ENCODE assay signal across 8 cellular contexts in the genomic region with DNA sequence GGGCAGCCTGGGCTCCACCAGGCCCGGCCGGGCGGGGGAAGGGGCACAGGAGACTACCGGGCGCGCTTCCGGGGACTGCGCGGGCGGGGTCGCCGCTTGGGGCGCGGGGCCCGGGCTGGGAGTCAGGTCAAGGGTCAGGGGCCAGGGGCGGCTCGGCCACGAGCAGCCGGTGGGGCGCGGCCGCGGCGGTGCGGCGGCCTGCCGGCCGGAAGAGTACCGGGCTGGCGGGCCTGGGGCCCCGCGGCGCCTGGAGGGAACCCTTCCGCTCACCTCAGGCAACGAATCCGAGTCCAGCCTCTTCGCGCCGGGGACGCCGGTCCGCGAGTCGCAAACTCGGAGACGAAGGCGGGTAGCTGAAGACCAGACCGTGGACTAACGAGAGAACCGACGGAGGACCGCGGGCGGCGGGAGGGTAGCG. TPM values are rescaled to one million over a fixed set of nuclear protein-coding genes. Genes with fewer than 3 reads are reported as not detected.
DNase-seq lines count a peak whose midpoint lies in the region; ATAC-seq and TF ChIP-seq lines count a peak whose summit lies in the region.

No MANE protein-coding gene starts in this region.

- no peak overlapping the region for H2AFZ ChIP-seq in SU-DHL-6 (ENCODE audit: low read depth, low read length, severe bottlenecking)

- peak; percentile 40 for ATAC-seq in HG02970 (IDR thresholded peaks at IDR 0.05; ENCODE audit: low FRiP score, unreplicated experiment)

- H3K36me3 ChIP-seq in SU-DHL-6 (ENCODE audit: low read length): no peaks in the 10 kb centered on the region
- H3K36me3 ChIP-seq in kidney epithelial cell (ENCODE audit: control insufficient read depth, insufficient read depth, low read length): peaks cover 2% of the 10 kb centered on the region

- H3K9me3 Mint-ChIP-seq in brain: peaks cover 0 to 6% (median 0%) of the 10 kb centered on the region in 5 experiments

- TF ChIP-seq CTCF in SU-DHL-6 (IDR thresholded peaks at IDR 0.05; ENCODE audit: insufficient read depth, low read length, poor library complexity, severe bottlenecking): no peak
- no peak for TF ChIP-seq CTCF in brain (conservative IDR thresholded peaks at IDR 0.05)
- TF ChIP-seq CTCF in kidney epithelial cell (IDR thresholded peaks at IDR 0.05; ENCODE audit: insufficient read depth, low read length, poor library complexity, severe bottlenecking): no peak

- H3K4me2 ChIP-seq in SU-DHL-6 (ENCODE audit: low read depth, low read length, poor library complexity, severe bottlenecking): peak overlapping the region; percentile 85

- peaks cover 65% of the 10 kb centered on the region for H3K4me1 Mint-ChIP-seq in brain

- H3K9me3 ChIP-seq in SU-DHL-6 (ENCODE audit: insufficient read depth, low read length): no peaks in the 10 kb centered on the region

- peaks cover 28% of the 10 kb centered on the region for H4K20me1 ChIP-seq in SU-DHL-6 (ENCODE audit: low read depth, low read length)

- H3K27ac ChIP-seq in SU-DHL-6 (ENCODE audit: low read depth, low read length): peak overlapping the region; percentile 82

- no peaks in the 10 kb centered on the region for H3K9me2 ChIP-seq in SU-DHL-6 (replicated peaks; ENCODE audit: insufficient read depth, low read length)

- H3K27me3 ChIP-seq in SU-DHL-6 (ENCODE audit: low read length) (no peaks in the 10 kb centered on the region), kidney epithelial cell (ENCODE audit: control insufficient read depth, insufficient read depth, low read length) (no peaks in the 10 kb centered on the region)

- DNase-seq in NCI-H1417 (lab: John Stamatoyannopoulos, UW): peak in 2 of 3 experiments; percentile 13 to 65
- DNase-seq in NCI-H1417 treated with DMSO at 0.1 percent for 48 hours (lab: John Stamatoyannopoulos, UW): no peak
- no peak for DNase-seq in kidney epithelial cell (ENCODE audit: low read depth)
- DNase-seq in stimulated activated CD4-positive, alpha-beta T cell treated with anti-CD3 and anti-CD28 coated beads, Interleukin-2, amount 100 ng/mL, for 24 hours: peak; percentile 56 to 57
- DNase-seq in CD1c-positive myeloid dendritic cell (ENCODE audit: extremely low spot score): no peak

- peaks cover 67% of the 10 kb centered on the region for H3K79me2 ChIP-seq in SU-DHL-6 (ENCODE audit: insufficient read depth, low read length)

- H3K4me3 ChIP-seq in SU-DHL-6 (ENCODE audit: insufficient read depth, low read length, poor library complexity, severe bottlenecking): peak overlapping the region; percentile 82
- peak overlapping the region; percentile 94 for H3K4me3 ChIP-seq in kidney epithelial cell (ENCODE audit: low read depth, low read length)

- H3F3A ChIP-seq in SU-DHL-6 (ENCODE audit: insufficient read depth): peaks cover 11% of the 10 kb centered on the region

- peaks cover 4% of the 10 kb centered on the region for H3K27me3 Mint-ChIP-seq in brain

- H3K27ac Mint-ChIP-seq in brain: peak overlapping the region; percentile 69 to 97 (median 93)

- peak overlapping the region; percentile 93 to 96 (median 94) for H3K4me3 Mint-ChIP-seq in brain

- H3K36me3 Mint-ChIP-seq in brain: peaks cover 10% of the 10 kb centered on the region

- H3K9ac ChIP-seq in SU-DHL-6 (ENCODE audit: low read length): peak overlapping the region; percentile 85

RNA-seq across cellular contexts. Expression of a gene that starts 0.2 kb away (rescaled TPM):
- polyA plus RNA-seq in brain (ENCODE audit: insufficient read depth, low read depth, low replicate concordance): 385 TPM
- total RNA-seq in kidney epithelial cell: 400 and 501 TPM in 2 replicates

RNA-seq across cellular contexts. Expression of a gene that starts 0.7 kb away (rescaled TPM):
- 56.6 TPM for polyA plus RNA-seq in brain (ENCODE audit: insufficient read depth, low read depth, low replicate concordance)
- total RNA-seq in kidney epithelial cell: 16.0 and 17.4 TPM in 2 replicates

RNA-seq across cellular contexts. Expression of a gene that starts 10.7 kb away (rescaled TPM):
- 2.7 TPM for polyA plus RNA-seq in brain (ENCODE audit: insufficient read depth, low read depth, low replicate concordance)
- 4.9 and 6.6 TPM in 2 replicates for total RNA-seq in kidney epithelial cell

RNA-seq across cellular contexts. Expression of a gene that starts 17.6 kb away (rescaled TPM):
- polyA plus RNA-seq in brain (ENCODE audit: insufficient read depth, low read depth, low replicate concordance): 13.2 TPM
- 5.4 and 13.1 TPM in 2 replicates for total RNA-seq in kidney epithelial cell

RNA-seq across cellular contexts. Expression of a gene that starts 53.4 kb away (rescaled TPM):
- 188 TPM for polyA plus RNA-seq in brain (ENCODE audit: insufficient read depth, low read depth, low replicate concordance)
- total RNA-seq in kidney epithelial cell: 422 and 502 TPM in 2 replicates

Comparison
In these comparisons a context has a peak if more than half of its experiments do, and no peak if none do; other contexts are left out.
1. DNase-seq: peak in NCI-H1417 (2 of 3) and stimulated activated CD4-positive, alpha-beta T cell treated with anti-CD3 and anti-CD28 coated beads, Interleukin-2, amount 100 ng/mL, for 24 hours (2 of 2); none in NCI-H1417 treated with DMSO at 0.1 percent for 48 hours (single experiment), kidney epithelial cell (single experiment) and CD1c-positive myeloid dendritic cell (single experiment).